In genomic region chr15:53473886-53474285, GRCh38 we compare ENCODE assay signal across 18 cellular contexts.
DNase-seq lines count a peak whose midpoint lies in the region; ATAC-seq and TF ChIP-seq lines count a peak whose summit lies in the region.
"Had no signal": no experiment of that assay in that cellular context is flagged by ENCODE, and none has a peak within 500 bp of the region (broad histone marks: within the 10 kb centered on the region; RNA-seq: fewer than 3 reads in every experiment).

No MANE protein-coding gene starts in this region.

- no peak for TF ChIP-seq POLR2A in sigmoid colon (IDR thresholded peaks at IDR 0.05)

- H3K4me1 ChIP-seq in A673 (ENCODE audit: insufficient read depth, low read length, poor library complexity, severe bottlenecking) = no peaks in the 10 kb centered on the region
- no peaks in the 10 kb centered on the region for H3K4me1 ChIP-seq in sigmoid colon
- no peaks in the 10 kb centered on the region for H3K4me1 ChIP-seq in effector memory CD4-positive, alpha-beta T cell (ENCODE audit: control insufficient read depth, insufficient read depth, low read length, poor library complexity, severe bottlenecking)
- H3K4me1 ChIP-seq: Caco-2 had no signal

- H3K27ac ChIP-seq in WERI-Rb-1 = no peak overlapping the region
- H3K27ac ChIP-seq in A673 (ENCODE audit: low read depth, low read length, poor library complexity, severe bottlenecking) = no peak overlapping the region
- H3K27ac ChIP-seq in sigmoid colon = no peak overlapping the region
- H3K27ac ChIP-seq in effector memory CD4-positive, alpha-beta T cell (ENCODE audit: insufficient read depth, low read length, poor library complexity, severe bottlenecking) = no peak overlapping the region
- H3K27ac ChIP-seq: C4-2B, HL-60 had no signal

- no peaks in the 10 kb centered on the region for H3K27me3 ChIP-seq in WERI-Rb-1 (ENCODE audit: insufficient read depth, low read depth, severe bottlenecking)
- no peaks in the 10 kb centered on the region for H3K27me3 ChIP-seq in A673 (replicated peaks; ENCODE audit: insufficient read depth, low read depth, low read length, poor library complexity)
- no peaks in the 10 kb centered on the region for H3K27me3 ChIP-seq in sigmoid colon
- no peaks in the 10 kb centered on the region for H3K27me3 ChIP-seq in effector memory CD4-positive, alpha-beta T cell (replicated peaks; ENCODE audit: control insufficient read depth, insufficient read depth, low read length, poor library complexity, severe bottlenecking)

- H3K27me3 Mint-ChIP-seq in progenitor cell of endocrine pancreas = no peaks in the 10 kb centered on the region
- H3K27me3 Mint-ChIP-seq: CD4-positive, alpha-beta T cell had no signal

- H3K4me3 ChIP-seq in WERI-Rb-1 (ENCODE audit: low read depth, low read length) = no peak overlapping the region
- no peak overlapping the region for H3K4me3 ChIP-seq in A673 (ENCODE audit: low read depth, low read length, poor library complexity, severe bottlenecking)
- no peak overlapping the region for H3K4me3 ChIP-seq in sigmoid colon
- H3K4me3 ChIP-seq in effector memory CD4-positive, alpha-beta T cell (ENCODE audit: insufficient read depth, low read depth, low read length, poor library complexity, severe bottlenecking) = no peak overlapping the region
- H3K4me3 ChIP-seq: K562 had no signal

- intact Hi-C loops in A673 (cut with micrococcal nuclease; ENCODE audit: unreplicated experiment) (no loop called here), sigmoid colon (cut with DNase I) (no loop called here)

- TF ChIP-seq EP300 in sigmoid colon (IDR thresholded peaks at IDR 0.05) = no peak

- no peaks in the 10 kb centered on the region for H3K9me3 ChIP-seq in WERI-Rb-1 (ENCODE audit: severe bottlenecking)
- no peaks in the 10 kb centered on the region for H3K9me3 ChIP-seq in A673 (ENCODE audit: low read depth, low read length, poor library complexity, severe bottlenecking)
- H3K9me3 ChIP-seq in sigmoid colon = no peaks in the 10 kb centered on the region
- H3K9me3 ChIP-seq in effector memory CD4-positive, alpha-beta T cell (ENCODE audit: control insufficient read depth, low read length) = no peaks in the 10 kb centered on the region
- H3K9me3 ChIP-seq: Caco-2 had no signal

- ATAC-seq in left lobe of liver = peak; percentile 24
- ATAC-seq: K562 had no signal

- 50 to 71% methylated on average over 1 of the region's 1 CpG for whole genome bisulfite sequencing in sigmoid colon, 2 donors

- no peak overlapping the region for H3K4me3 Mint-ChIP-seq in progenitor cell of endocrine pancreas (ENCODE audit: low read depth)
- H3K4me3 Mint-ChIP-seq: CD4-positive, alpha-beta T cell had no signal

- H3K9me3 Mint-ChIP-seq in progenitor cell of endocrine pancreas (ENCODE audit: low read depth) = peaks cover 4% of the 10 kb centered on the region

- H3K4me1 Mint-ChIP-seq in progenitor cell of endocrine pancreas (ENCODE audit: low read depth) = peaks cover 51% of the 10 kb centered on the region

- CTCF ChIA-PET in A673 (lab: Charles Lee) = no interaction called here

- no TSS peak for BruUV-seq in A673 (replicated peaks; lab: Mats Ljungman, UMichigan)

- DNase-seq in WERI-Rb-1 = no peak
- DNase-seq in left lobe of liver (ENCODE audit: low spot score) = no peak
- no peak for DNase-seq in progenitor cell of endocrine pancreas (ENCODE audit: low spot score, unreplicated experiment)
- DNase-seq in A673 (ENCODE audit: low spot score) = no peak
- no peak for DNase-seq in sigmoid colon
- DNase-seq in effector memory CD4-positive, alpha-beta T cell = no peak
- DNase-seq: AML-193; Caco-2; CD4-positive, alpha-beta T cell; DMS153; DMS79; GDM1; GOT3; H7; IMR-90 had no signal

- POLR2A ChIA-PET in A673 (lab: Charles Lee; ENCODE audit: low non-redundant PET) = no interaction called here

- H3K36me3 ChIP-seq in WERI-Rb-1 (no peaks in the 10 kb centered on the region), A673 (ENCODE audit: insufficient read depth, low read length, poor library complexity, severe bottlenecking) (no peaks in the 10 kb centered on the region), sigmoid colon (no peaks in the 10 kb centered on the region)
- H3K36me3 ChIP-seq in effector memory CD4-positive, alpha-beta T cell (ENCODE audit: control insufficient read depth, insufficient read depth, low read length) = no peaks in the 10 kb centered on the region

- TF ChIP-seq CTCF in WERI-Rb-1 (IDR thresholded peaks at IDR 0.05; ENCODE audit: low read depth, low read length) (0 out of 2 replicates have a peak, but pooled peaks have one; percentile 13), progenitor cell of endocrine pancreas (IDR thresholded peaks at IDR 0.05; ENCODE audit: unreplicated experiment) (peak; percentile 8), A673 (conservative IDR thresholded peaks at IDR 0.05; ENCODE audit: low read depth, low read length) (no peak), sigmoid colon (IDR thresholded peaks at IDR 0.05) (no peak)

- H3K36me3 Mint-ChIP-seq in progenitor cell of endocrine pancreas (ENCODE audit: insufficient read depth) = no peaks in the 10 kb centered on the region

- peak overlapping the region; percentile 81 for H3K27ac Mint-ChIP-seq in progenitor cell of endocrine pancreas
- H3K27ac Mint-ChIP-seq: CD4-positive, alpha-beta T cell had no signal

Comparison
In these comparisons a context has a peak if more than half of its experiments do, and no peak if none do; other contexts are left out.
1. CTCF ChIP-seq: peak in WERI-Rb-1 (single experiment) and progenitor cell of endocrine pancreas (single experiment); none in A673 (single experiment) and sigmoid colon (0 of 4).